Comparison of ENCODE assay signal across 11 cellular contexts in genomic region chr1:226863446-226863845, GRCh38. TPM values are rescaled to one million over a fixed set of nuclear protein-coding genes. Genes with fewer than 3 reads are reported as not detected.
A peak's percentile ranks its signal among the peaks of the same experiment; 100 is the strongest.
DNase-seq lines count a peak whose midpoint lies in the region; ATAC-seq and TF ChIP-seq lines count a peak whose summit lies in the region.
"Had no signal": no experiment of that assay in that cellular context is flagged by ENCODE, and none has a peak within 500 bp of the region (broad histone marks: within the 10 kb centered on the region; RNA-seq: fewer than 3 reads in every experiment).

No MANE protein-coding gene starts in this region.

- H3K27ac Mint-ChIP-seq in GM23338 = no peak overlapping the region
- H3K27ac Mint-ChIP-seq: activated naive CD8-positive, alpha-beta T cell had no signal

- H3K4me2 ChIP-seq in GM23338 = no peak overlapping the region
- no peak overlapping the region for H3K4me2 ChIP-seq in SK-N-SH

- no peaks in the 10 kb centered on the region for H4K20me1 ChIP-seq in GM23338 (replicated peaks; ENCODE audit: insufficient read depth)
- H4K20me1 ChIP-seq in SK-N-SH (ENCODE audit: insufficient read depth) = no peaks in the 10 kb centered on the region

- H2AFZ ChIP-seq in GM23338 (no peak overlapping the region), SK-N-SH (ENCODE audit: low read depth) (no peak overlapping the region)

- intact Hi-C loops in body of pancreas (cut with DNase I) = no loop called here

- CTCF ChIA-PET in SK-N-SH (lab: Yijun Ruan, JAX) = no interaction called here

- H3K79me2 ChIP-seq in GM23338 (replicated peaks; ENCODE audit: insufficient read depth) (no peaks in the 10 kb centered on the region), SK-N-SH (ENCODE audit: insufficient read depth) (no peaks in the 10 kb centered on the region)

- TF ChIP-seq POLR2A in body of pancreas (IDR thresholded peaks at IDR 0.05) = no peak

- no peaks in the 10 kb centered on the region for H3K27me3 ChIP-seq in GM23338 (ENCODE audit: insufficient read depth)
- no peaks in the 10 kb centered on the region for H3K27me3 ChIP-seq in SK-N-SH (ENCODE audit: insufficient read depth)
- no peaks in the 10 kb centered on the region for H3K27me3 ChIP-seq in foreskin keratinocyte
- H3K27me3 ChIP-seq in body of pancreas = no peaks in the 10 kb centered on the region

- peaks cover 3% of the 10 kb centered on the region for H3K27me3 Mint-ChIP-seq in GM23338 (ENCODE audit: insufficient read depth, low read depth, poor library complexity)

- ATAC-seq in GM23338 (peak; percentile 74), foreskin keratinocyte (peak; percentile 78), body of pancreas (no peak)
- ATAC-seq: mucosa of descending colon had no signal

- H3K4me1 ChIP-seq in GM23338 (ENCODE audit: insufficient read depth) (peaks cover 28% of the 10 kb centered on the region; the same call in 1 of the 2 replicates), SK-N-SH (ENCODE audit: control insufficient read depth in 1 of 2, insufficient read depth in 2 of 2, low read depth in 1 of 2, low read length in 1 of 2) (no peaks in the 10 kb centered on the region; a peak in 1 of 4 replicates), foreskin keratinocyte (peaks cover 22% of the 10 kb centered on the region), body of pancreas (peaks cover 6% of the 10 kb centered on the region)

- no peaks in the 10 kb centered on the region for H3K36me3 Mint-ChIP-seq in GM23338 (ENCODE audit: low read depth)
- H3K36me3 Mint-ChIP-seq: activated naive CD8-positive, alpha-beta T cell had no signal

- no peak for TF ChIP-seq RAD21 in SK-N-SH (IDR thresholded peaks at IDR 0.05; ENCODE audit: low read length)

- no peak overlapping the region for H3K4me3 Mint-ChIP-seq in GM23338
- H3K4me3 Mint-ChIP-seq: activated naive CD8-positive, alpha-beta T cell had no signal

- 66% methylated on average over 5 of the region's 5 CpGs for WGBS in SK-N-SH (ENCODE audit: low lambda C conversion rate)
- WGBS in body of pancreas, 2 donors = 77 to 89% methylated on average over 5 of the region's 5 CpGs

- H3K4me1 Mint-ChIP-seq in GM23338 = peaks cover 19% of the 10 kb centered on the region

- TF ChIP-seq CTCF in GM23338 (conservative IDR thresholded peaks at IDR 0.05; ENCODE audit: low read depth in 2 of 2) = no peak
- no peak for TF ChIP-seq CTCF in SK-N-SH (IDR thresholded peaks at IDR 0.05)
- TF ChIP-seq CTCF in foreskin keratinocyte (conservative IDR thresholded peaks at IDR 0.05) = no peak
- TF ChIP-seq CTCF in body of pancreas (IDR thresholded peaks at IDR 0.05) = no peak

- H3K9ac ChIP-seq in SK-N-SH = no peak overlapping the region

- H3K36me3 ChIP-seq in GM23338 (ENCODE audit: insufficient read depth) = no peaks in the 10 kb centered on the region
- H3K36me3 ChIP-seq in SK-N-SH (replicated peaks in 1 of 2; ENCODE audit: control insufficient read depth in 1 of 2, insufficient read depth in 2 of 2, low read length in 1 of 2) = peaks cover 0 to 2% of the 10 kb centered on the region in 2 experiments
- no peaks in the 10 kb centered on the region for H3K36me3 ChIP-seq in body of pancreas (replicated peaks in 1 of 2; ENCODE audit: insufficient read depth in 1 of 2, low read depth in 2 of 2)

- peaks cover 16% of the 10 kb centered on the region; the same call in 1 of the 2 replicates for H3K9me2 ChIP-seq in GM23338 (ENCODE audit: insufficient read depth)
- H3K9me2 ChIP-seq in SK-N-SH = no peaks in the 10 kb centered on the region

- no peaks in the 10 kb centered on the region for H3K9me3 ChIP-seq in SK-N-SH
- H3K9me3 ChIP-seq in body of pancreas = no peaks in the 10 kb centered on the region
- H3K9me3 ChIP-seq: mucosa of descending colon had no signal

- no peaks in the 10 kb centered on the region for H3K9me3 Mint-ChIP-seq in GM23338

- POLR2A ChIA-PET in SK-N-SH (lab: Yijun Ruan, JAX) = interaction anchor here (0.6 kb wide), 1 partner anchor 670 kb away, joined by 3 read pairs; no protein-coding TSS in a partner anchor

- TF ChIP-seq EP300 in SK-N-SH (IDR thresholded peaks at IDR 0.05; ENCODE audit: borderline replicate concordance in 1 of 2, low read depth in 1 of 2, low read length in 1 of 2) = no peak

- H3K4me3 ChIP-seq in GM23338 = no peak overlapping the region
- no peak overlapping the region for H3K4me3 ChIP-seq in SK-N-SH (ENCODE audit: low read depth in 2 of 2, low read length in 1 of 2)
- H3K4me3 ChIP-seq in body of pancreas = no peak overlapping the region
- H3K4me3 ChIP-seq: mucosa of descending colon had no signal

- peak; percentile 82 for DNase-seq in AG08395 (ENCODE audit: low spot score)
- peak; percentile 46 for DNase-seq in GM23338 (ENCODE audit: low spot score)
- no peak for DNase-seq in SK-N-SH
- DNase-seq in foreskin keratinocyte = peak in 1 of 2 donors; percentile 69
- no peak for DNase-seq in NCI-H2196 (lab: John Stamatoyannopoulos, UW; ENCODE audit: unreplicated experiment)
- DNase-seq in NCI-H1694 treated with DMSO at 0.1 percent for 48 hours (lab: John Stamatoyannopoulos, UW) = no peak
- DNase-seq in body of pancreas = no peak
- no peak for DNase-seq in ecto neural progenitor cell (ENCODE audit: low spot score)
- DNase-seq: mucosa of descending colon, NCI-H82 had no signal

- H3K27ac ChIP-seq in GM23338 (ENCODE audit: low read depth) = no peak overlapping the region
- no peak overlapping the region for H3K27ac ChIP-seq in SK-N-SH (ENCODE audit: low read depth in 2 of 2, low read length in 1 of 2)
- H3K27ac ChIP-seq in foreskin keratinocyte = peak overlapping the region; percentile 36
- no peak overlapping the region for H3K27ac ChIP-seq in body of pancreas

- H3F3A ChIP-seq in GM23338 (replicated peaks; ENCODE audit: low read depth) (no peaks in the 10 kb centered on the region), SK-N-SH (replicated peaks; ENCODE audit: insufficient read depth) (peaks cover under 1% of the 10 kb centered on the region)

TF ChIP-seq in GM23338, 12 proteins besides CTCF, POLR2A, EP300 and RAD21 (continues in another document):
- no peak for TF ChIP-seq JUNB (IDR thresholded peaks at IDR 0.05; ENCODE audit: unreplicated experiment)

TF ChIP-seq in SK-N-SH, 30 proteins besides CTCF, POLR2A, EP300 and RAD21:
- no peak for TF ChIP-seq GABPA (IDR thresholded peaks at IDR 0.05; ENCODE audit: low read depth)
- TF ChIP-seq TCF12 (IDR thresholded peaks at IDR 0.05) = 0 out of 2 replicates have a peak, but pooled peaks have one; percentile 12
TF ChIP-seq in SK-N-SH: peak in this region for 1.

RNA-seq across cellular contexts. Expression of gene PSEN2, which starts 7.0 kb away (rescaled TPM):
- total RNA-seq in GM23338 (2014; rRNA removed; shearing (Covaris generic)) = 16.0 and 22.1 TPM in 2 replicates
- polyA plus RNA-seq in GM23338 (2016; fragmentation: Nextera tagmentation; extraction: Ambion mirVana) (9.6 and 10.0 TPM in 2 replicates), SK-N-SH (2012; rRNA removed) (20.2 and 31.6 TPM in 2 replicates), foreskin keratinocyte (8.0 and 11.9 TPM in 2 replicates)
- 12.3 and 17.8 TPM in 2 replicates for polyA plus RNA-seq in SK-N-SH (2012; cell fraction: cytosol; rRNA removed)
- polyA plus RNA-seq in SK-N-SH (2012; cell fraction: nucleus; rRNA removed) = 45.3 TPM in 2 replicates
- total RNA-seq in foreskin keratinocyte (10.2 and 16.5 TPM in 2 replicates), body of pancreas (10 to 100 TPM; 80.9 to 98.9 TPM)

Comparison
In these comparisons a context has a peak if more than half of its experiments do, and no peak if none do; other contexts are left out.
1. DNase-seq: peak in AG08395 (single experiment) and GM23338 (single experiment); none in SK-N-SH (single experiment), NCI-H2196 (single experiment), NCI-H1694 treated with DMSO at 0.1 percent for 48 hours (single experiment), body of pancreas (0 of 4) and ecto neural progenitor cell (single experiment).